Comparison of ENCODE assay signal across 17 cellular contexts in the genomic region with DNA sequence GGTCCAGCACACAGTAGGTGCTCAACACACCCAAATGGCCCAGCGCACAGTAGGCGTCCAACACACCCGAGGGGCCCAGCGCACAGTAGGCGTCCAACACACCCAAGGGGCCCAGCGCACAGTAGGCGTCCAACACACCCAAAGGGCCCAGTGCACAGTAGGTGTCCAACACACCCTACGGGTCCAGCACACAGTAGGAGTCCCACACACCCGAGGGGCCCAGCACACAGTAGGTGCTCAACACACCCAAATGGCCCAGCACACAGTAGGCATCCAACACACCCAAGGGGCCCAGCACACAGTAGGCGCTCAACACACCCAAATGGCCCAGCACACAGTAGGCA.
A peak's percentile ranks its signal among the peaks of the same experiment; 100 is the strongest.
DNase-seq lines count a peak whose midpoint lies in the region; ATAC-seq and TF ChIP-seq lines count a peak whose summit lies in the region.
"Had no signal": no experiment of that assay in that cellular context is flagged by ENCODE, and none has a peak within 500 bp of the region (broad histone marks: within the 10 kb centered on the region; RNA-seq: fewer than 3 reads in every experiment).

No MANE protein-coding gene starts in this region.

- H3K27me3 ChIP-seq in Caco-2 (replicated peaks; ENCODE audit: control insufficient read depth, insufficient read depth, low read length), result no peaks in the 10 kb centered on the region

- H3K4me1 Mint-ChIP-seq in Caco-2 (ENCODE audit: low read depth, unreplicated experiment) (peaks cover 48% of the 10 kb centered on the region), chondrocyte (ENCODE audit: low read depth) (peaks cover 14% of the 10 kb centered on the region)

- no peaks in the 10 kb centered on the region for H3K27me3 Mint-ChIP-seq in Caco-2 (ENCODE audit: insufficient read depth, unreplicated experiment)
- no peaks in the 10 kb centered on the region for H3K27me3 Mint-ChIP-seq in chondrocyte (ENCODE audit: low read depth)
- H3K27me3 Mint-ChIP-seq: CD4-positive, alpha-beta T cell had no signal

- ATAC-seq in HG03469 (IDR thresholded peaks at IDR 0.05; ENCODE audit: unreplicated experiment), result no peak
- ATAC-seq: GM12878 had no signal

- H3K4me3 ChIP-seq in Caco-2 (ENCODE audit: low read depth, low read length), result no peak overlapping the region
- H3K4me3 ChIP-seq: GM12878, GM23248 had no signal

- H3K4me1 ChIP-seq in Caco-2, result peaks cover 75% of the 10 kb centered on the region

- BruUV-seq in Caco-2 (replicated peaks; lab: Mats Ljungman, UMichigan), result no TSS peak

- H3K4me3 Mint-ChIP-seq in Caco-2 (ENCODE audit: unreplicated experiment), result no peak overlapping the region
- H3K4me3 Mint-ChIP-seq in chondrocyte (ENCODE audit: unreplicated experiment), result no peak overlapping the region
- H3K4me3 Mint-ChIP-seq: B cell; CD4-positive, alpha-beta T cell had no signal

- H3K9me3 Mint-ChIP-seq in Caco-2 (ENCODE audit: unreplicated experiment) (no peaks in the 10 kb centered on the region), chondrocyte (ENCODE audit: low read depth) (no peaks in the 10 kb centered on the region)
- H3K9me3 Mint-ChIP-seq: CD4-positive, alpha-beta T cell had no signal

- intact Hi-C loops in Caco-2 (cut with micrococcal nuclease; ENCODE audit: unreplicated experiment) (loop anchor here (5.0 kb wide), 1 partner anchor 147 kb away; the partner anchor contains the start of gene PDGFA), posterior vena cava (cut with DNase I) (no loop called here)

- TF ChIP-seq CTCF in Caco-2 (IDR thresholded peaks at IDR 0.05; ENCODE audit: insufficient read depth in 1 of 2, low read depth in 1 of 2, low read length in 1 of 2, severe bottlenecking in 1 of 2, unreplicated experiment in 1 of 2) (no peak), chondrocyte (IDR thresholded peaks at IDR 0.05) (no peak)

- DNase-seq in activated effector memory CD4-positive, alpha-beta T cell treated with anti-CD3 and anti-CD28 coated beads, Interleukin-2, amount 50 U/mL, for 16 hours, result peak; percentile 44
- DNase-seq in activated effector memory CD4-positive, alpha-beta T cell treated with Interleukin-2 at 50 U/mL for 16 hours, result no peak
- DNase-seq in Caco-2 (peak in 1 of 2 experiments; percentile 25), chondrocyte (ENCODE audit: low spot score) (peak; percentile 79), posterior vena cava (ENCODE audit: low spot score) (peak; percentile 49), HuH-7 (ENCODE audit: low spot score) (no peak)
- DNase-seq: EL, GM23248, HCEC 1CT, NCI-H187 treated with DMSO at 0.1 percent for 48 hours, NCI-H2227 treated with DMSO at 0.1 percent for 48 hours, NCI-H510A treated with DMSO at 0.1 percent for 48 hours, NCI-H774 had no signal

- H3K36me3 ChIP-seq in Caco-2 (ENCODE audit: control insufficient read depth, insufficient read depth, low read length), result no peaks in the 10 kb centered on the region

- H3K27ac Mint-ChIP-seq in Caco-2 (ENCODE audit: unreplicated experiment) (peak overlapping the region; percentile 53), chondrocyte (ENCODE audit: unreplicated experiment) (no peak overlapping the region)
- H3K27ac Mint-ChIP-seq: B cell; CD4-positive, alpha-beta T cell had no signal

- CTCF ChIA-PET in Caco-2 (lab: Charles Lee), result interaction anchor here (1.0 kb wide), 1 partner anchor 146 kb away, joined by 3 read pairs; no protein-coding TSS in a partner anchor

- H3K36me3 Mint-ChIP-seq in Caco-2 (ENCODE audit: insufficient read depth, unreplicated experiment) (no peaks in the 10 kb centered on the region), chondrocyte (ENCODE audit: low read depth) (no peaks in the 10 kb centered on the region)

- no peaks in the 10 kb centered on the region for H3K9me3 ChIP-seq in Caco-2

- POLR2A ChIA-PET in Caco-2 (lab: Charles Lee), result interaction anchor here (1.0 to 1.1 kb wide), 2 partner anchors 29 to 133 kb away, joined by 3 to 5 read pairs; no protein-coding TSS in a partner anchor

Comparison
In these comparisons a context has a peak if more than half of its experiments do, and no peak if none do; other contexts are left out.
1. DNase-seq: peak in activated effector memory CD4-positive, alpha-beta T cell treated with anti-CD3 and anti-CD28 coated beads, Interleukin-2, amount 50 U/mL, for 16 hours (single experiment), chondrocyte (single experiment) and posterior vena cava (single experiment); none in activated effector memory CD4-positive, alpha-beta T cell treated with Interleukin-2 at 50 U/mL for 16 hours (single experiment) and HuH-7 (single experiment).